8 cellular contexts compared by ENCODE assay signal in genomic region chr12:50112456-50113218, GRCh38. TPM values are rescaled to one million over a fixed set of nuclear protein-coding genes. Genes with fewer than 3 reads are reported as not detected.
DNase-seq lines count a peak whose midpoint lies in the region; TF ChIP-seq lines count a peak whose summit lies in the region.

No MANE protein-coding gene starts in this region.

- TF ChIP-seq CTCF in Peyer's patch (IDR thresholded peaks at IDR 0.05) (no peak), mesothelial cell of epicardium (IDR thresholded peaks at IDR 0.05; ENCODE audit: unreplicated experiment) (no peak), vagina (IDR thresholded peaks at IDR 0.05) (no peak)

- no peaks in the 10 kb centered on the region for H3K27me3 Mint-ChIP-seq in mesothelial cell of epicardium (ENCODE audit: low read depth)

- H3K9me3 ChIP-seq in HAP-1 (no peaks in the 10 kb centered on the region), Peyer's patch (no peaks in the 10 kb centered on the region), duodenal mucosa (ENCODE audit: control insufficient read depth in 1 of 2, low read length in 2 of 2) (peaks cover 0 to 2% of the 10 kb centered on the region in 2 donors), vagina (no peaks in the 10 kb centered on the region)

- H3K4me3 ChIP-seq in HAP-1 (peak overlapping the region; percentile 89), Peyer's patch (peak overlapping the region; percentile 61 to 89 (median 77)), duodenal mucosa (ENCODE audit: low read depth in 1 of 2, low read length in 2 of 2) (peak overlapping the region; percentile 99 to 100), vagina (peak overlapping the region; percentile 72 to 92)

- H3K4me1 ChIP-seq in HAP-1 (peaks cover 7% of the 10 kb centered on the region), Peyer's patch (peaks cover 0 to 60% (median 28%) of the 10 kb centered on the region in 4 donors), duodenal mucosa (ENCODE audit: control insufficient read depth in 1 of 2, insufficient read depth in 2 of 2, low read length in 2 of 2) (peaks cover 35 to 61% of the 10 kb centered on the region in 2 donors), vagina (peaks cover 63% of the 10 kb centered on the region)

- H3K27ac ChIP-seq in Peyer's patch (peak overlapping the region; percentile 89 to 97 (median 94)), duodenal mucosa (ENCODE audit: low read depth, low read length) (peak overlapping the region; percentile 97), vagina (peak overlapping the region; percentile 82)

- H3K27ac Mint-ChIP-seq in mesothelial cell of epicardium: peak overlapping the region; percentile 98

- peak overlapping the region; percentile 93 for H3K4me3 Mint-ChIP-seq in mesothelial cell of epicardium

- TF ChIP-seq POLR2A in Peyer's patch (IDR thresholded peaks at IDR 0.05) (no peak), vagina (IDR thresholded peaks at IDR 0.05) (no peak)

- no peaks in the 10 kb centered on the region for H3K36me3 ChIP-seq in HAP-1 (replicated peaks)
- peaks cover 0 to 12% (median 0%) of the 10 kb centered on the region in 3 donors for H3K36me3 ChIP-seq in Peyer's patch
- peaks cover 0 to 11% of the 10 kb centered on the region in 2 donors for H3K36me3 ChIP-seq in duodenal mucosa (ENCODE audit: control insufficient read depth in 1 of 2, insufficient read depth in 2 of 2, low read length in 2 of 2)
- H3K36me3 ChIP-seq in vagina: peaks cover 0 to 11% of the 10 kb centered on the region in 2 donors

- H3K36me3 Mint-ChIP-seq in mesothelial cell of epicardium: peaks cover 3% of the 10 kb centered on the region

- H3K9me3 Mint-ChIP-seq in mesothelial cell of epicardium: no peaks in the 10 kb centered on the region

- H3K4me1 Mint-ChIP-seq in mesothelial cell of epicardium: peaks cover 17% of the 10 kb centered on the region

- intact Hi-C loops in vagina (cut with DNase I): loop anchor here (1.0 kb wide), 1 partner anchor 58 kb away; no protein-coding TSS in a partner anchor

- DNase-seq in CD1c-positive myeloid dendritic cell (ENCODE audit: extremely low spot score) (peak; percentile 60), HAP-1 (ENCODE audit: low spot score in 2 of 2) (peak in 1 of 2 experiments; percentile 46), Peyer's patch (peak in 1 of 3 donors; percentile 74), mesothelial cell of epicardium (ENCODE audit: low spot score in 2 of 2, unreplicated experiment in 2 of 2) (no peak), vagina (ENCODE audit: extremely low spot score in 2 of 2) (no peak), middle frontal gyrus (ENCODE audit: extremely low spot score, low spot score) (no peak)
- no peak for DNase-seq in activated effector memory CD4-positive, alpha-beta T cell treated with Interleukin-2 at 50 U/mL for 16 hours

- H3K9ac ChIP-seq in duodenal mucosa (ENCODE audit: low read depth in 1 of 2, low read length in 2 of 2): peak overlapping the region; percentile 98 to 100

- H3K27me3 ChIP-seq in HAP-1 (ENCODE audit: low read depth) (no peaks in the 10 kb centered on the region), Peyer's patch (no peaks in the 10 kb centered on the region), duodenal mucosa (ENCODE audit: control insufficient read depth in 1 of 2, insufficient read depth in 2 of 2, low read length in 2 of 2) (no peaks in the 10 kb centered on the region), vagina (no peaks in the 10 kb centered on the region)

- in situ Hi-C loops in HAP-1 (cut with MboI; ENCODE audit: low sequenced_read_pairs): no loop called here

RNA-seq across cellular contexts. Expression of gene COX14, which starts 0.6 kb away (rescaled TPM):
- total RNA-seq in Peyer's patch (100 to 1,000 TPM in 1 of 4 donors, 10 to 100 TPM in 3; 75.3 to 115 (median 86.4) TPM), mesothelial cell of epicardium (24.2 to 25.0 TPM (median 24.8 TPM) in 3 replicates), vagina (74.4 TPM)

RNA-seq across cellular contexts. Expression of gene GPD1, which starts 8.8 kb away (rescaled TPM):
- total RNA-seq in Peyer's patch (100 to 1,000 TPM in 3 of 4 donors, 10 to 100 TPM in 1; 41.3 to 409 (median 291) TPM), mesothelial cell of epicardium (0.72 to 1.2 TPM (median 1.1 TPM) in 3 replicates), vagina (65.3 TPM)

RNA-seq across cellular contexts. Expression of gene SMARCD1, which starts 27.5 kb away (rescaled TPM):
- total RNA-seq in Peyer's patch (100 to 1,000 TPM in 2 of 4 donors, 10 to 100 TPM in 2; 76.5 to 126 (median 95.1) TPM), mesothelial cell of epicardium (112 to 122 TPM (median 113 TPM) in 3 replicates), vagina (42.2 TPM)

RNA-seq across cellular contexts. Expression of gene CERS5, which starts 54.5 kb away (rescaled TPM):
- total RNA-seq in Peyer's patch: 10 to 100 TPM; 15.2 to 84.2 (median 23.2) TPM
- total RNA-seq in mesothelial cell of epicardium: 70.4 to 77.1 TPM (median 75.3 TPM) in 3 replicates
- 45.2 TPM for total RNA-seq in vagina

RNA-seq across cellular contexts. Expression of gene ASIC1, which starts 55.2 kb away (rescaled TPM):
- 1 to 10 TPM in 2 of 4 donors, under 1 TPM in 1, not detected in 1; 0.70 to 5.7 (median 1.5) TPM for total RNA-seq in Peyer's patch
- 6.1 to 7.2 TPM (median 6.6 TPM) in 3 replicates for total RNA-seq in mesothelial cell of epicardium
- total RNA-seq in vagina: 2.9 TPM

Comparison
In these comparisons a context has a peak if more than half of its experiments do, and no peak if none do; other contexts are left out.
1. RNA of gene GPD1, which starts 8.8 kb away (total RNA-seq): 41.3 to 409 TPM in Peyer's patch and 65.3 TPM in vagina (single experiment); 0.72 to 1.2 TPM in mesothelial cell of epicardium; every median in the first group is over 10 times any median in the second.
2. Peak in every context shown above with its lines, with median percentiles within 50 percentile points of each other: H3K4me3 ChIP-seq and H3K27ac ChIP-seq.